ENCODE assay signal across 21 cellular contexts in the genomic region with DNA sequence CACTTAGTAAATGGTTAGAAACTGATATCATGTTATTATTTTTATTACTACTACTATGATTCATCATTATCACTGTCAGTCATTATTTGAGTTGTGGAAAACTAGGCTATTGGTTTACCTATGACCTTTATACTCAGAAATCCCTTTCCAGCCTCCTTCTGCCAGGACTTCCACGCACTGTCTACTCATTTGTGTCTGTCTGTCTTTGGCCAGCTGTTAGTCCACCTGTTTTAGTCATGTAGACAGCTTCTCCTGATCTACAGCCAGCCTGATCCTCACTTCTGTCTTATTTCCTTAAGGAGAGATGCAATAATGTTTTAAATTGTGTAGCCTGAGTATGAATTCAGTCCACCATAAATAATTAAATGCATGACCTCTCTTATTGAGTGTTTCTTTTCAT.
DNase-seq lines count a peak whose midpoint lies in the region; ATAC-seq, FAIRE-seq and TF ChIP-seq lines count a peak whose summit lies in the region.
"Had no signal": no experiment of that assay in that cellular context is flagged by ENCODE, and none has a peak within 500 bp of the region (broad histone marks: within the 10 kb centered on the region; RNA-seq: fewer than 3 reads in every experiment).

No MANE protein-coding gene starts in this region.

- no peak for ATAC-seq in upper lobe of left lung (ENCODE audit: low FRiP score in 2 of 2)
- ATAC-seq: CD8-positive, alpha-beta T cell; GM12878 had no signal

- H3K36me3 ChIP-seq in SJCRH30 = no peaks in the 10 kb centered on the region
- H3K36me3 ChIP-seq in upper lobe of left lung = no peaks in the 10 kb centered on the region
- H3K36me3 ChIP-seq: BLaER1 had no signal

- DNase-seq in SJCRH30 (peak; percentile 30 to 63), myocyte (ENCODE audit: low read depth) (peak; percentile 67), urothelium cell line (ENCODE audit: low spot score) (no peak), posterior cingulate gyrus (no peak), HuH-7 (ENCODE audit: low spot score) (no peak), upper lobe of left lung (no peak)
- DNase-seq: Caco-2; CD4-positive, CD25-positive, alpha-beta regulatory T cell; CD8-positive, alpha-beta T cell; DMS153; DMS79; EL; GDM1; GM23248; H7; HCEC 1CT had no signal

- H3K4me3 ChIP-seq in SJCRH30 (no peak overlapping the region), upper lobe of left lung (no peak overlapping the region)
- H3K4me3 ChIP-seq: BLaER1, GM12878, GM23248 had no signal

- no peak for TF ChIP-seq POLR2A in upper lobe of left lung (IDR thresholded peaks at IDR 0.05)

- WGBS in upper lobe of left lung, 2 donors = 70 to 78% methylated on average over 1 of the region's 1 CpG

- H3K27ac ChIP-seq in SJCRH30 (peak overlapping the region; percentile 4; the same call in 1 of the 2 replicates), upper lobe of left lung (no peak overlapping the region)
- H3K27ac ChIP-seq: BLaER1, C4-2B, GM23248 had no signal

- TF ChIP-seq CTCF in upper lobe of left lung (IDR thresholded peaks at IDR 0.05) = no peak

- TF ChIP-seq EP300 in upper lobe of left lung (IDR thresholded peaks at IDR 0.05) = no peak

- H3K9me3 ChIP-seq in SJCRH30 (replicated peaks) (no peaks in the 10 kb centered on the region), upper lobe of left lung (no peaks in the 10 kb centered on the region)
- H3K9me3 ChIP-seq: BLaER1, Caco-2 had no signal

- peak; percentile 20 for FAIRE-seq in urothelium cell line (lab: Jason Lieb, UNC)
- FAIRE-seq: GM12878, GM19239, H1 had no signal

- H3K4me1 ChIP-seq in SJCRH30 (peaks cover 23% of the 10 kb centered on the region), upper lobe of left lung (no peaks in the 10 kb centered on the region)
- H3K4me1 ChIP-seq: Caco-2 had no signal

- intact Hi-C loops in posterior cingulate gyrus (cut with DNase I) = no loop called here

- H3K27me3 ChIP-seq in SJCRH30 = no peaks in the 10 kb centered on the region
- H3K27me3 ChIP-seq in upper lobe of left lung = no peaks in the 10 kb centered on the region
- H3K27me3 ChIP-seq: BLaER1 had no signal

Comparison
In these comparisons a context has a peak if more than half of its experiments do, and no peak if none do; other contexts are left out.
1. DNase-seq: peak in SJCRH30 (2 of 2) and myocyte (single experiment); none in urothelium cell line (single experiment), posterior cingulate gyrus (0 of 10), HuH-7 (single experiment) and upper lobe of left lung (0 of 2).